In genomic region chr10:75111906-75112703, GRCh38 we compare ENCODE assay signal across 8 cellular contexts. TPM values are rescaled to one million over a fixed set of nuclear protein-coding genes. Genes with fewer than 3 reads are reported as not detected.
A peak's percentile ranks its signal among the peaks of the same experiment; 100 is the strongest.
DNase-seq lines count a peak whose midpoint lies in the region; ATAC-seq and TF ChIP-seq lines count a peak whose summit lies in the region.

No MANE protein-coding gene starts in this region.

- no peaks in the 10 kb centered on the region for H3K36me3 ChIP-seq in cardiac muscle cell

- no peaks in the 10 kb centered on the region for H3K27me3 ChIP-seq in CD4-positive, alpha-beta T cell (ENCODE audit: control insufficient read depth, insufficient read depth, low read length)
- H3K27me3 ChIP-seq in cardiac muscle cell = no peaks in the 10 kb centered on the region

- H3K27ac ChIP-seq in CD4-positive, alpha-beta T cell (ENCODE audit: low read depth, low read length) = peak overlapping the region; percentile 92
- peak overlapping the region; percentile 88 for H3K27ac ChIP-seq in cardiac muscle cell

- H3K9me3 ChIP-seq in CD4-positive, alpha-beta T cell (ENCODE audit: control insufficient read depth, low read length) = no peaks in the 10 kb centered on the region
- no peaks in the 10 kb centered on the region for H3K9me3 ChIP-seq in cardiac muscle cell (ENCODE audit: low read depth)

- no peaks in the 10 kb centered on the region for H3K27me3 Mint-ChIP-seq in CD4-positive, alpha-beta T cell
- H3K27me3 Mint-ChIP-seq in activated naive CD8-positive, alpha-beta T cell treated with anti-CD3 and anti-CD28 coated beads, Interleukin-2, amount 10 ng/mL, durations not matched to agents 7 days and 5 days = peaks cover 3% of the 10 kb centered on the region
- no peaks in the 10 kb centered on the region for H3K27me3 Mint-ChIP-seq in osteocyte (ENCODE audit: unreplicated experiment)

- no peaks in the 10 kb centered on the region for H3K9me3 Mint-ChIP-seq in CD4-positive, alpha-beta T cell
- H3K9me3 Mint-ChIP-seq in activated naive CD8-positive, alpha-beta T cell treated with anti-CD3 and anti-CD28 coated beads, Interleukin-2, amount 10 ng/mL, durations not matched to agents 7 days and 5 days = no peaks in the 10 kb centered on the region
- no peaks in the 10 kb centered on the region for H3K9me3 Mint-ChIP-seq in osteocyte (ENCODE audit: unreplicated experiment)

- H3K4me1 Mint-ChIP-seq in CD4-positive, alpha-beta T cell (ENCODE audit: low read depth) = peaks cover 63% of the 10 kb centered on the region
- H3K4me1 Mint-ChIP-seq in activated naive CD8-positive, alpha-beta T cell treated with anti-CD3 and anti-CD28 coated beads, Interleukin-2, amount 10 ng/mL, durations not matched to agents 7 days and 5 days = peaks cover 44% of the 10 kb centered on the region
- H3K4me1 Mint-ChIP-seq in osteocyte (ENCODE audit: unreplicated experiment) = peaks cover 42% of the 10 kb centered on the region

- peak overlapping the region; percentile 90 for H3K27ac Mint-ChIP-seq in CD4-positive, alpha-beta T cell
- peak overlapping the region; percentile 91 for H3K27ac Mint-ChIP-seq in activated naive CD8-positive, alpha-beta T cell treated with anti-CD3 and anti-CD28 coated beads, Interleukin-2, amount 10 ng/mL, durations not matched to agents 7 days and 5 days
- H3K27ac Mint-ChIP-seq in osteocyte (ENCODE audit: unreplicated experiment) = peak overlapping the region; percentile 98

- CTCF ChIA-PET in CD4-positive, alpha-beta T cell (lab: Charles Lee) = interaction anchor here (1.7 kb wide), 1 partner anchor 124 kb away, joined by 6 read pairs; the partner anchor contains the start of gene COMTD1

- H3K4me1 ChIP-seq in cardiac muscle cell (ENCODE audit: low read depth) = peaks cover 16% of the 10 kb centered on the region

- intact Hi-C loops in CD4-positive, alpha-beta T cell (cut with DNase I, micrococcal nuclease) = loop anchor here (1.0 to 10.0 kb wide), 8 partner anchors 75 to 1945 kb away; partner anchors contain the start of genes ADK (in 1 of the 2), AP3M1 (in 1 of the 2), ECD (in 1 of the 2) and FAM149B1 (in 1 of the 2)

- peak; percentile 45 for ATAC-seq in CD4-positive, alpha-beta T cell (ENCODE audit: poor library complexity)
- ATAC-seq in GM19372 (IDR thresholded peaks at IDR 0.05; ENCODE audit: low read depth, unreplicated experiment) (peak; percentile 17), HG03457 (IDR thresholded peaks at IDR 0.05; ENCODE audit: unreplicated experiment) (peak; percentile 15)
- peak; percentile 16 for ATAC-seq in activated naive CD8-positive, alpha-beta T cell treated with anti-CD3 and anti-CD28 coated beads, Interleukin-2, amount 10 ng/mL, durations not matched to agents 7 days and 5 days (ENCODE audit: low read depth)

- peak overlapping the region; percentile 67 for H3K4me3 ChIP-seq in cardiac muscle cell

- POLR2A ChIA-PET in CD4-positive, alpha-beta T cell (lab: Charles Lee) = interaction anchor here (0.6 to 3.2 kb wide), 17 partner anchors 9 to 961 kb away, joined by 3 to 49 read pairs (median 4); partner anchors contain the start of genes ADK, AP3M1, KAT6B and VDAC2
- POLR2A ChIA-PET in activated naive CD8-positive, alpha-beta T cell treated with anti-CD3 and anti-CD28 coated beads, Interleukin-2, amount 10 ng/mL, durations not matched to agents 7 days and 5 days (lab: Charles Lee) = interaction anchor here (0.6 to 4.3 kb wide), 11 partner anchors 17 to 961 kb away, joined by 3 to 41 read pairs (median 3); partner anchors contain the start of genes ADK, AP3M1, COMTD1 and VDAC2

- H3K36me3 Mint-ChIP-seq in CD4-positive, alpha-beta T cell (ENCODE audit: low read depth) = peaks cover 14% of the 10 kb centered on the region
- H3K36me3 Mint-ChIP-seq in activated naive CD8-positive, alpha-beta T cell treated with anti-CD3 and anti-CD28 coated beads, Interleukin-2, amount 10 ng/mL, durations not matched to agents 7 days and 5 days = peaks cover 14% of the 10 kb centered on the region
- peaks cover 2% of the 10 kb centered on the region for H3K36me3 Mint-ChIP-seq in osteocyte (ENCODE audit: unreplicated experiment)

- TF ChIP-seq CTCF in CD4-positive, alpha-beta T cell (IDR thresholded peaks at IDR 0.05) = no peak
- TF ChIP-seq CTCF in cardiac muscle cell (IDR thresholded peaks at IDR 0.05; ENCODE audit: low read depth, low read length) (no peak), osteocyte (IDR thresholded peaks at IDR 0.05) (no peak)

- peak overlapping the region; percentile 88 for H3K4me3 Mint-ChIP-seq in CD4-positive, alpha-beta T cell
- peak overlapping the region; percentile 89 for H3K4me3 Mint-ChIP-seq in activated naive CD8-positive, alpha-beta T cell treated with anti-CD3 and anti-CD28 coated beads, Interleukin-2, amount 10 ng/mL, durations not matched to agents 7 days and 5 days
- H3K4me3 Mint-ChIP-seq in osteocyte (ENCODE audit: unreplicated experiment) = peak overlapping the region; percentile 98

- peak in 6 of 10 experiments; percentile 6 to 24 (median 17) for DNase-seq in CD4-positive, alpha-beta T cell
- DNase-seq in RPMI8226 (peak; percentile 49), cardiac muscle cell (ENCODE audit: low read depth in 1 of 2, low spot score in 1 of 2) (peak; percentile 63 to 64), osteocyte (ENCODE audit: extremely low spot score, unreplicated experiment) (peak; percentile 85), GOT3 (lab: John Stamatoyannopoulos, UW) (no peak)
- peak; percentile 64 for DNase-seq in activated naive CD8-positive, alpha-beta T cell treated with anti-CD3 and anti-CD28 coated beads, Interleukin-2, amount 10 ng/mL, durations not matched to agents 7 days and 5 days

RNA-seq across cellular contexts. Expression of gene SAMD8, which starts 0.6 kb away (rescaled TPM):
- total RNA-seq in CD4-positive, alpha-beta T cell = 10 to 100 TPM; 34.1 to 37.4 TPM
- total RNA-seq in activated naive CD8-positive, alpha-beta T cell treated with anti-CD3 and anti-CD28 coated beads, Interleukin-2, amount 10 ng/mL, durations not matched to agents 7 days and 5 days = 10 to 100 TPM; 21.0 to 22.7 TPM
- 13.1 and 15.8 TPM in 2 replicates for total RNA-seq in cardiac muscle cell
- 9.4 and 14.8 TPM in 2 replicates for polyA plus RNA-seq in cardiac muscle cell
- total RNA-seq in osteocyte = 25.9 and 26.4 TPM in 2 replicates
